Comparison of ENCODE assay signal across 1 cellular context in genomic region chr7:15571303-15571878, GRCh38.
TF ChIP-seq lines count a peak whose summit lies in the region.

No MANE protein-coding gene starts in this region.

TF ChIP-seq in endothelial cell of umbilical vein, 7 proteins besides CTCF, POLR2A, EP300 and RAD21 (continued from another document):
- no peak for TF ChIP-seq POLR2AphosphoS5 (IDR thresholded peaks at IDR 0.05; ENCODE audit: insufficient read depth, low read depth, low read length)
